Comparison of ENCODE assay signal across 8 cellular contexts in genomic region chr3:49422379-49423248, GRCh38. TPM values are rescaled to one million over a fixed set of nuclear protein-coding genes. Genes with fewer than 3 reads are reported as not detected.
DNase-seq lines count a peak whose midpoint lies in the region; ATAC-seq, FAIRE-seq and TF ChIP-seq lines count a peak whose summit lies in the region.

A gene with protein sequence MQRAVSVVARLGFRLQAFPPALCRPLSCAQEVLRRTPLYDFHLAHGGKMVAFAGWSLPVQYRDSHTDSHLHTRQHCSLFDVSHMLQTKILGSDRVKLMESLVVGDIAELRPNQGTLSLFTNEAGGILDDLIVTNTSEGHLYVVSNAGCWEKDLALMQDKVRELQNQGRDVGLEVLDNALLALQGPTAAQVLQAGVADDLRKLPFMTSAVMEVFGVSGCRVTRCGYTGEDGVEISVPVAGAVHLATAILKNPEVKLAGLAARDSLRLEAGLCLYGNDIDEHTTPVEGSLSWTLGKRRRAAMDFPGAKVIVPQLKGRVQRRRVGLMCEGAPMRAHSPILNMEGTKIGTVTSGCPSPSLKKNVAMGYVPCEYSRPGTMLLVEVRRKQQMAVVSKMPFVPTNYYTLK (minus strand): TSS chr3:49422473. CDS start chr3:49422450, 23 bp downstream.

- H4K20me1 ChIP-seq in GM23338 (replicated peaks; ENCODE audit: insufficient read depth) (no peaks in the 10 kb centered on the region), astrocyte (ENCODE audit: insufficient read depth, low read length) (no peaks in the 10 kb centered on the region)

- no peak for FAIRE-seq in astrocyte (lab: Jason Lieb, UNC)
- FAIRE-seq in urothelium cell line (lab: Jason Lieb, UNC), result no peak

- H3K36me3 Mint-ChIP-seq in GM23338 (ENCODE audit: low read depth), result peaks cover 8% of the 10 kb centered on the region
- peaks cover 20% of the 10 kb centered on the region for H3K36me3 Mint-ChIP-seq in astrocyte (ENCODE audit: low read depth, unreplicated experiment)

- peak within 1 kb of the TSS; percentile 87 for H3K4me2 ChIP-seq in GM23338
- peak within 1 kb of the TSS; percentile 46 for H3K4me2 ChIP-seq in astrocyte (ENCODE audit: low read length)

- DNase-seq in GM23338 (ENCODE audit: low spot score) (peak; percentile 96), astrocyte (ENCODE audit: low read depth) (no peak), psoas muscle (peak in 1 of 2 donors; percentile 60), NCI-H510A (lab: John Stamatoyannopoulos, UW) (no peak), NOMO-1 treated with dmso at 0.1 percent for 144 hours (lab: John Stamatoyannopoulos, UW; ENCODE audit: unreplicated experiment) (no peak), urothelium cell line (ENCODE audit: low spot score) (no peak)

- peaks cover 15% of the 10 kb centered on the region for H3K27me3 Mint-ChIP-seq in GM23338 (ENCODE audit: insufficient read depth, low read depth, poor library complexity)
- no peaks in the 10 kb centered on the region for H3K27me3 Mint-ChIP-seq in astrocyte (ENCODE audit: low read depth, unreplicated experiment)

- H3K27ac ChIP-seq in GM23338 (ENCODE audit: low read depth), result peak within 1 kb of the TSS; percentile 89
- H3K27ac ChIP-seq in astrocyte (ENCODE audit: low read depth, low read length), result peak within 1 kb of the TSS; percentile 37
- H3K27ac ChIP-seq in psoas muscle, result peak within 1 kb of the TSS; percentile 36

- peak within 1 kb of the TSS; percentile 74 for H2AFZ ChIP-seq in GM23338
- H2AFZ ChIP-seq in astrocyte (ENCODE audit: low read depth, low read length), result no peak within 1 kb of the TSS

- peak within 1 kb of the TSS; percentile 97 for H3K27ac Mint-ChIP-seq in GM23338
- H3K27ac Mint-ChIP-seq in astrocyte (ENCODE audit: unreplicated experiment), result peak within 1 kb of the TSS; percentile 90

- H3K27me3 ChIP-seq in GM23338 (ENCODE audit: insufficient read depth), result no peaks in the 10 kb centered on the region
- no peaks in the 10 kb centered on the region for H3K27me3 ChIP-seq in astrocyte (ENCODE audit: insufficient read depth, low read length)
- H3K27me3 ChIP-seq in psoas muscle (ENCODE audit: insufficient read depth in 3 of 3, low read length in 2 of 3), result no peaks in the 10 kb centered on the region

- H3K9ac ChIP-seq in astrocyte (ENCODE audit: low read length), result no peak within 1 kb of the TSS

- ATAC-seq in GM23338 (peak; percentile 98), psoas muscle (peak in 2 of 4 donors; percentile 18 to 42), GM21515 (IDR thresholded peaks at IDR 0.05; ENCODE audit: unreplicated experiment) (no peak)

- no peaks in the 10 kb centered on the region for H3K9me2 ChIP-seq in GM23338 (ENCODE audit: insufficient read depth)

- peaks cover 12% of the 10 kb centered on the region for H3K4me1 Mint-ChIP-seq in GM23338
- peaks cover 22% of the 10 kb centered on the region for H3K4me1 Mint-ChIP-seq in astrocyte (ENCODE audit: low read depth, unreplicated experiment)

- peaks cover 6% of the 10 kb centered on the region; the same call in 1 of the 2 replicates for H3K79me2 ChIP-seq in GM23338 (replicated peaks; ENCODE audit: insufficient read depth)
- H3K79me2 ChIP-seq in astrocyte (ENCODE audit: insufficient read depth, low read length), result no peaks in the 10 kb centered on the region

- peaks cover 5% of the 10 kb centered on the region; the same call in 1 of the 2 replicates for H3K4me1 ChIP-seq in GM23338 (ENCODE audit: insufficient read depth)
- H3K4me1 ChIP-seq in astrocyte (ENCODE audit: insufficient read depth, low read length), result peaks cover 26% of the 10 kb centered on the region
- peaks cover 4% of the 10 kb centered on the region for H3K4me1 ChIP-seq in psoas muscle

- H3K4me3 Mint-ChIP-seq in GM23338, result peak within 1 kb of the TSS; percentile 97
- H3K4me3 Mint-ChIP-seq in astrocyte (ENCODE audit: unreplicated experiment), result peak within 1 kb of the TSS; percentile 73

- H3K4me3 ChIP-seq in GM23338 (peak within 1 kb of the TSS; percentile 69), astrocyte (ENCODE audit: insufficient read depth, low read depth, low read length) (no peak within 1 kb of the TSS), iPS-11a (ENCODE audit: low read depth, low read length) (peak within 1 kb of the TSS; percentile 87), psoas muscle (peak within 1 kb of the TSS; percentile 18)

- 54 to 70% (median 57%) methylated on average over 25 of the region's 25 CpGs for WGBS in psoas muscle, 3 donors

- intact Hi-C loops in psoas muscle (cut with DNase I), result no loop called here

- no peaks in the 10 kb centered on the region for H3K36me3 ChIP-seq in GM23338 (ENCODE audit: insufficient read depth)
- no peaks in the 10 kb centered on the region for H3K36me3 ChIP-seq in astrocyte (ENCODE audit: insufficient read depth, low read length)
- H3K36me3 ChIP-seq in psoas muscle (ENCODE audit: insufficient read depth in 1 of 2, low read depth in 1 of 2), result peaks cover 0 to 62% of the 10 kb centered on the region in 2 donors

- H3K9me3 Mint-ChIP-seq in GM23338, result no peaks in the 10 kb centered on the region
- no peaks in the 10 kb centered on the region for H3K9me3 Mint-ChIP-seq in astrocyte (ENCODE audit: unreplicated experiment)

- TF ChIP-seq CTCF in GM23338 (conservative IDR thresholded peaks at IDR 0.05; ENCODE audit: low read depth in 2 of 2) (peak; percentile 2 to 27; a peak in 2 of 4 replicates), astrocyte (IDR thresholded peaks at IDR 0.05; ENCODE audit: insufficient read depth, low read depth, low read length) (no peak), psoas muscle (IDR thresholded peaks at IDR 0.05) (no peak)

- H3F3A ChIP-seq in GM23338 (replicated peaks; ENCODE audit: low read depth), result peaks cover 4% of the 10 kb centered on the region

- H3K9me3 ChIP-seq in astrocyte (ENCODE audit: insufficient read depth, low read depth, low read length) (no peaks in the 10 kb centered on the region), psoas muscle (no peaks in the 10 kb centered on the region)

TF ChIP-seq in GM23338, 12 proteins besides CTCF, POLR2A, EP300 and RAD21:
- TF ChIP-seq CREB1 (CRISPR knock-in tag; IDR thresholded peaks at IDR 0.05; ENCODE audit: low read depth) (peak; percentile 94), POLR2AphosphoS5 (IDR thresholded peaks at IDR 0.05; ENCODE audit: low read depth) (peak; percentile 71; the same call in 1 of the 2 replicates), EZH2phosphoT487 (IDR thresholded peaks at IDR 0.05; ENCODE audit: unreplicated experiment) (no peak), JUNB (IDR thresholded peaks at IDR 0.05; ENCODE audit: unreplicated experiment) (no peak), STAT1 (IDR thresholded peaks at IDR 0.05; ENCODE audit: unreplicated experiment) (no peak)
- TF ChIP-seq, protein P1, sequence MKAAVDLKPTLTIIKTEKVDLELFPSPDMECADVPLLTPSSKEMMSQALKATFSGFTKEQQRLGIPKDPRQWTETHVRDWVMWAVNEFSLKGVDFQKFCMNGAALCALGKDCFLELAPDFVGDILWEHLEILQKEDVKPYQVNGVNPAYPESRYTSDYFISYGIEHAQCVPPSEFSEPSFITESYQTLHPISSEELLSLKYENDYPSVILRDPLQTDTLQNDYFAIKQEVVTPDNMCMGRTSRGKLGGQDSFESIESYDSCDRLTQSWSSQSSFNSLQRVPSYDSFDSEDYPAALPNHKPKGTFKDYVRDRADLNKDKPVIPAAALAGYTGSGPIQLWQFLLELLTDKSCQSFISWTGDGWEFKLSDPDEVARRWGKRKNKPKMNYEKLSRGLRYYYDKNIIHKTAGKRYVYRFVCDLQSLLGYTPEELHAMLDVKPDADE (IDR thresholded peaks at IDR 0.05), result peak; percentile 94

RNA-seq across cellular contexts. Expression of the gene that starts here (rescaled TPM):
- total RNA-seq in GM23338 (2014; rRNA removed; shearing (Covaris generic)), result 32.8 and 39.9 TPM in 2 replicates
- polyA plus RNA-seq in GM23338 (2016; fragmentation: Nextera tagmentation; extraction: Ambion mirVana), result 34.1 and 35.6 TPM in 2 replicates
- 4.0 and 5.2 TPM in 2 replicates for total RNA-seq in astrocyte
- 1 to 10 TPM; 1.7 to 5.3 (median 2.4) TPM for total RNA-seq in psoas muscle
- polyA plus RNA-seq in psoas muscle, result 1 to 10 TPM in 2 of 3 donors, under 1 TPM in 1; 0.80 to 1.0 (median 1.0) TPM

Comparison
In these comparisons a context has a peak if more than half of its experiments do, and no peak if none do; other contexts are left out.
1. RNA of the gene that starts here (polyA plus RNA-seq): 34.1 to 35.6 TPM in GM23338; 0.80 to 1.0 TPM in psoas muscle; every median in the first group is over 10 times any median in the second.
2. H3K27ac ChIP-seq: peak in every context shown above with its lines; median percentile 89 in GM23338; 37 in astrocyte; 36 in psoas muscle.
3. CTCF ChIP-seq: peak in GM23338 (2 of 2); none in astrocyte (single experiment) and psoas muscle (single experiment).